ENCODE assay signal across 31 cellular contexts in genomic region chr11:7648264-7648663, GRCh38. TPM values are rescaled to one million over a fixed set of nuclear protein-coding genes. Genes with fewer than 3 reads are reported as not detected.
"Had no signal": no experiment of that assay in that cellular context is flagged by ENCODE, and none has a peak within 500 bp of the region (broad histone marks: within the 10 kb centered on the region; RNA-seq: fewer than 3 reads in every experiment).

No MANE protein-coding gene starts in this region.

- H3K79me2 ChIP-seq: hepatocyte had no signal

- H3K4me3 Mint-ChIP-seq: activated T-cell treated with anti-CD3 and anti-CD28 coated beads, Interleukin-2, amount 50 U/mL, for 4 hours; activated T-helper 17 cell treated with anti-CD3 and anti-CD28 coated beads, Interleukin-2, amount 50 U/mL, for 72 hours; effector memory CD8-positive, alpha-beta T cell; nephron progenitor cell; type B pancreatic cell had no signal

- ATAC-seq: activated T-cell treated with anti-CD3 and anti-CD28 coated beads, Interleukin-2, amount 50 U/mL, for 4 hours; activated T-helper 17 cell treated with anti-CD3 and anti-CD28 coated beads, Interleukin-2, amount 50 U/mL, for 72 hours; effector memory CD8-positive, alpha-beta T cell; gastrocnemius medialis; left cardiac atrium; lower lobe of right lung; pancreas; psoas muscle had no signal

- H3K4me1 ChIP-seq: gastrocnemius medialis, lower lobe of right lung, pancreas, psoas muscle, vagina had no signal

- DNase-seq: activated CD4-positive, alpha-beta T cell treated with anti-CD3 and anti-CD28 coated beads for 4 hours; activated CD4-positive, alpha-beta T cell treated with anti-CD3 and anti-CD28 coated beads, Interleukin-2, amount 50 U/mL, for 4 hours; activated gamma-delta T cell treated with Interleukin-2 at 50 U/mL for 16 hours; activated naive CD4-positive, alpha-beta T cell treated with anti-CD3 and anti-CD28 coated beads, Interleukin-2, amount 50 U/mL, for 16 hours; activated T-cell treated with anti-CD3 and anti-CD28 coated beads, Interleukin-2, amount 50 U/mL, for 4 hours; amniotic stem cell; brain microvascular endothelial cell; cortex of kidney; effector memory CD8-positive, alpha-beta T cell; erythroblast; gastrocnemius medialis; islet precursor cell; left cardiac atrium; lower lobe of right lung; mesenchymal stem cell; nephron progenitor cell; pancreas; psoas muscle; stimulated activated CD4-positive, alpha-beta T cell treated with anti-CD3 and anti-CD28 coated beads, Interleukin-15, amount 100 ng/mL, for 24 hours; stimulated activated naive CD4-positive, alpha-beta T cell treated with Interleukin-2 at 50 U/mL for 16 hours; T-helper 1 cell had no signal

- H3K4me1 Mint-ChIP-seq: activated T-helper 17 cell treated with anti-CD3 and anti-CD28 coated beads, Interleukin-2, amount 50 U/mL, for 72 hours had no signal

- H3K4me2 ChIP-seq: hepatocyte had no signal

- H3K9me3 Mint-ChIP-seq: activated T-cell treated with anti-CD3 and anti-CD28 coated beads, Interleukin-2, amount 50 U/mL, for 4 hours; activated T-helper 17 cell treated with anti-CD3 and anti-CD28 coated beads, Interleukin-2, amount 50 U/mL, for 72 hours; effector memory CD8-positive, alpha-beta T cell; nephron progenitor cell; type B pancreatic cell had no signal

- FAIRE-seq: astrocyte, pancreas had no signal

- H3K4me3 ChIP-seq: gastrocnemius medialis, hepatocyte, lower lobe of right lung, pancreas, psoas muscle, thoracic aorta, vagina had no signal

- H3K9me3 ChIP-seq: gastrocnemius medialis, lower lobe of right lung, pancreas, psoas muscle, thoracic aorta, vagina had no signal

- H3K27me3 ChIP-seq: brain microvascular endothelial cell, gastrocnemius medialis, hepatocyte, pancreas, vagina had no signal

- H3K36me3 ChIP-seq: brain microvascular endothelial cell had no signal

- H3K27ac Mint-ChIP-seq: activated T-helper 17 cell treated with anti-CD3 and anti-CD28 coated beads, Interleukin-2, amount 50 U/mL, for 72 hours; effector memory CD8-positive, alpha-beta T cell; nephron progenitor cell; type B pancreatic cell had no signal

- H3K27me3 Mint-ChIP-seq: activated T-helper 17 cell treated with anti-CD3 and anti-CD28 coated beads, Interleukin-2, amount 50 U/mL, for 72 hours; effector memory CD8-positive, alpha-beta T cell; type B pancreatic cell had no signal

- H2AFZ ChIP-seq: hepatocyte had no signal

- H3K27ac ChIP-seq: brain microvascular endothelial cell, gastrocnemius medialis, hepatocyte, lower lobe of right lung, pancreas, psoas muscle, thoracic aorta, vagina had no signal

RNA-seq across cellular contexts. Expression of gene OVCH2, which starts 58.0 kb away (rescaled TPM):
- total RNA-seq: activated T-cell treated with anti-CD3 and anti-CD28 coated beads, Interleukin-2, amount 50 U/mL, for 4 hours; activated T-helper 17 cell treated with anti-CD3 and anti-CD28 coated beads, Interleukin-2, amount 50 U/mL, for 72 hours; cardiac septum; cerebellum; gastrocnemius medialis; left cardiac atrium; mononuclear cell; psoas muscle; subcutaneous adipose tissue; vagina had no signal
- polyA plus RNA-seq: psoas muscle had no signal
